ENCODE assay signal across 9 cellular contexts in genomic region chr12:122368361-122369073, GRCh38. TPM values are rescaled to one million over a fixed set of nuclear protein-coding genes. Genes with fewer than 3 reads are reported as not detected.
DNase-seq lines count a peak whose midpoint lies in the region; ATAC-seq and TF ChIP-seq lines count a peak whose summit lies in the region.
"Had no signal": no experiment of that assay in that cellular context is flagged by ENCODE, and none has a peak within 500 bp of the region (broad histone marks: within the 10 kb centered on the region; RNA-seq: fewer than 3 reads in every experiment).

No MANE protein-coding gene starts in this region.

- H3K27ac ChIP-seq in HCT116 (ENCODE audit: low read depth, low read length), result peak overlapping the region; percentile 75
- H3K27ac ChIP-seq in Panc1 (ENCODE audit: low read length), result peak overlapping the region; percentile 83
- H3K27ac ChIP-seq in smooth muscle cell (ENCODE audit: low read depth), result peak overlapping the region; percentile 94
- H3K27ac ChIP-seq: KMS-11 had no signal

- peaks cover 21% of the 10 kb centered on the region for H3F3A ChIP-seq in smooth muscle cell (ENCODE audit: low read depth)

- no peak for TF ChIP-seq RAD21 in HCT116 (IDR thresholded peaks at IDR 0.05; ENCODE audit: low read depth)

- H3K4me2 ChIP-seq in HCT116 (ENCODE audit: low read length) (peak overlapping the region; percentile 52), smooth muscle cell (peak overlapping the region; percentile 76)
- H3K4me2 ChIP-seq: KMS-11 had no signal

- no peak for TF ChIP-seq CTCF in HCT116 (IDR thresholded peaks at IDR 0.05 in 2 of 3, conservative IDR thresholded peaks at IDR 0.05 in 1 of 3; ENCODE audit: borderline replicate concordance in 1 of 3, insufficient read depth in 1 of 3, low read depth in 2 of 3, low read length in 2 of 3)
- no peak for TF ChIP-seq CTCF in Panc1 (IDR thresholded peaks at IDR 0.05)
- TF ChIP-seq CTCF in foreskin fibroblast (IDR thresholded peaks at IDR 0.05; ENCODE audit: low read depth, low read length), result no peak
- TF ChIP-seq CTCF in smooth muscle cell (IDR thresholded peaks at IDR 0.05; ENCODE audit: borderline replicate concordance, insufficient read depth, poor library complexity, severe bottlenecking), result no peak

- H3K79me2 ChIP-seq in HCT116 (ENCODE audit: insufficient read depth, low read length) (peaks cover 38% of the 10 kb centered on the region), smooth muscle cell (ENCODE audit: low read depth) (peaks cover 29% of the 10 kb centered on the region)

- BruUV-seq in HCT116 (replicated peaks; lab: Mats Ljungman, UMichigan), result no TSS peak
- BruUV-seq in Panc1 (replicated peaks; lab: Mats Ljungman, UMichigan), result no TSS peak

- peak; percentile 47 for ATAC-seq in HCT116
- peak; percentile 79 for ATAC-seq in Panc1
- no peak for ATAC-seq in GM19395 (IDR thresholded peaks at IDR 0.05; ENCODE audit: unreplicated experiment)

- H3K36me3 ChIP-seq in HCT116 (ENCODE audit: control insufficient read depth in 1 of 2, insufficient read depth in 2 of 2, low read length in 2 of 2), result peaks cover 0 to under 1% of the 10 kb centered on the region in 2 experiments; a peak in 1 of 4 replicates
- peaks cover 3% of the 10 kb centered on the region; the same call in 1 of the 2 replicates for H3K36me3 ChIP-seq in Panc1 (ENCODE audit: control insufficient read depth, insufficient read depth, low read length)
- no peaks in the 10 kb centered on the region for H3K36me3 ChIP-seq in smooth muscle cell (ENCODE audit: low read depth)

- no peaks in the 10 kb centered on the region for H4K20me1 ChIP-seq in HCT116 (ENCODE audit: insufficient read depth)
- peaks cover 46% of the 10 kb centered on the region for H4K20me1 ChIP-seq in smooth muscle cell (ENCODE audit: low read depth)

- no peaks in the 10 kb centered on the region for H3K9me2 ChIP-seq in HCT116 (ENCODE audit: insufficient read depth)

- 27% methylated on average over 10 of the region's 10 CpGs for WGBS in smooth muscle cell (ENCODE audit: low lambda C conversion rate)

- TF ChIP-seq POLR2A in HCT116 (IDR thresholded peaks at IDR 0.05; ENCODE audit: borderline replicate concordance, extremely low read depth, insufficient read depth, insufficient read length), result no peak

- RAD21 ChIA-PET in HCT116 (lab: Charles Lee; ENCODE audit: low non-redundant PET in 1 of 2, low total read pairs in 2 of 2, uncharacterized antibody in 2 of 2, unreplicated experiment in 2 of 2), result no interaction called here

- H3K27me3 ChIP-seq in HCT116 (ENCODE audit: insufficient read depth, low read length) (no peaks in the 10 kb centered on the region), Panc1 (ENCODE audit: control insufficient read depth, insufficient read depth, low read length) (no peaks in the 10 kb centered on the region), smooth muscle cell (ENCODE audit: low read depth) (no peaks in the 10 kb centered on the region)

- H3K9ac ChIP-seq in HCT116 (ENCODE audit: low read length) (no peak overlapping the region), smooth muscle cell (ENCODE audit: low read depth) (peak overlapping the region; percentile 81)
- H3K9ac ChIP-seq: KMS-11 had no signal

- H3K4me1 ChIP-seq in HCT116 (ENCODE audit: control insufficient read depth in 1 of 2, insufficient read depth in 2 of 2, low read length in 2 of 2) (peaks cover 35 to 37% of the 10 kb centered on the region in 2 experiments), Panc1 (ENCODE audit: control insufficient read depth, insufficient read depth, low read length) (peaks cover 48% of the 10 kb centered on the region), smooth muscle cell (ENCODE audit: low read depth) (peaks cover 13% of the 10 kb centered on the region)

- in situ Hi-C loops in Panc1 (cut with HindIII; ENCODE audit: low pct_unique_long_range_greater_than_20kb, low sequenced_read_pairs), result no loop called here

- no peak for DNase-seq in HCT116 (ENCODE audit: low read depth, low spot score)
- peak; percentile 42 for DNase-seq in Panc1 (ENCODE audit: low read depth, low spot score)
- DNase-seq in foreskin fibroblast, result peak; percentile 18 to 44
- DNase-seq in smooth muscle cell (lab: John Stamatoyannopoulos, UW; ENCODE audit: unreplicated experiment), result no peak
- no peak for DNase-seq in NCI-H82 (lab: John Stamatoyannopoulos, UW)
- no peak for DNase-seq in germinal center (ENCODE audit: low spot score)
- DNase-seq in activated CD4-positive, alpha-beta T cell treated with anti-CD3 and anti-CD28 coated beads, Interleukin-2, amount 50 U/mL, for 4 hours, result no peak

- H3K4me3 ChIP-seq in HCT116 (replicated peaks in 1 of 2; ENCODE audit: low read depth in 1 of 2, low read length in 2 of 2) (peak overlapping the region in 1 of 2 experiments; percentile 3; a peak in 1 of 4 replicates), Panc1 (ENCODE audit: low read depth in 2 of 2, low read length in 2 of 2) (peak overlapping the region in 1 of 2 experiments; percentile 17; a peak in 1 of 4 replicates), foreskin fibroblast (ENCODE audit: low read depth in 1 of 2, low read length in 2 of 2) (no peak overlapping the region), smooth muscle cell (peak overlapping the region; percentile 24)

- H3K9me3 ChIP-seq in HCT116 (ENCODE audit: control insufficient read depth in 1 of 2, insufficient read depth in 1 of 2, low read depth in 1 of 2, low read length in 2 of 2), result no peaks in the 10 kb centered on the region
- no peaks in the 10 kb centered on the region for H3K9me3 ChIP-seq in Panc1 (ENCODE audit: control insufficient read depth, insufficient read depth, low read depth, low read length)
- H3K9me3 ChIP-seq in smooth muscle cell (replicated peaks; ENCODE audit: low read depth), result no peaks in the 10 kb centered on the region

- H2AFZ ChIP-seq in HCT116 (ENCODE audit: low read depth, low read length, poor library complexity, severe bottlenecking) (no peak overlapping the region), smooth muscle cell (ENCODE audit: low read depth) (no peak overlapping the region)

- POLR2A ChIA-PET in HCT116 (lab: Charles Lee) (interaction anchor here (0.7 to 1.3 kb wide), 2 partner anchors 12 to 31 kb away, joined by 3 to 5 read pairs; no protein-coding TSS in a partner anchor), Panc1 (lab: Charles Lee) (interaction anchor here (0.6 to 0.7 kb wide), 5 partner anchors 80 to 977 kb away, joined by 3 to 7 read pairs (median 4); no protein-coding TSS in a partner anchor)

- intact Hi-C loops in HCT116 (cut with micrococcal nuclease) (no loop called here), Panc1 (cut with micrococcal nuclease; ENCODE audit: unreplicated experiment) (no loop called here)

- CTCF ChIA-PET in HCT116 (lab: Charles Lee), result interaction anchor here (0.7 to 1.3 kb wide), 4 partner anchors 10 to 103 kb away, joined by 3 to 5 read pairs (median 4); no protein-coding TSS in a partner anchor
- CTCF ChIA-PET in Panc1 (lab: Charles Lee), result no interaction called here

TF ChIP-seq in HCT116, 20 proteins besides CTCF, POLR2A, EP300 and RAD21:
- TF ChIP-seq CEBPB (IDR thresholded peaks at IDR 0.05; ENCODE audit: low read depth) (no peak), POLR2AphosphoS5 (IDR thresholded peaks at IDR 0.05; ENCODE audit: low read depth, low read length) (no peak), FOSL1 (IDR thresholded peaks at IDR 0.05; ENCODE audit: low read depth) (peak; percentile 41), ZBTB33 (IDR thresholded peaks at IDR 0.05; ENCODE audit: extremely low read depth, insufficient replicate concordance, low read length) (no peak), ZNF274 (IDR thresholded peaks at IDR 0.05; ENCODE audit: low read depth, low read length) (no peak), JUND (IDR thresholded peaks at IDR 0.05) (peak; percentile 55), SIN3A (IDR thresholded peaks at IDR 0.05; ENCODE audit: low read depth) (no peak), EZH2phosphoT487 (IDR thresholded peaks at IDR 0.05; ENCODE audit: borderline replicate concordance) (no peak), TCF7L2 (IDR thresholded peaks at IDR 0.05; ENCODE audit: borderline replicate concordance, extremely low read depth, insufficient read depth, insufficient read length) (no peak), SP1 (IDR thresholded peaks at IDR 0.05; ENCODE audit: low read depth) (peak; percentile 23; the same call in 1 of the 2 replicates), MAX (IDR thresholded peaks at IDR 0.05) (peak; percentile 34; the same call in 1 of the 2 replicates), ELF1 (IDR thresholded peaks at IDR 0.05; ENCODE audit: borderline replicate concordance, low read depth) (no peak), SRF (IDR thresholded peaks at IDR 0.05; ENCODE audit: low read depth) (no peak), YY1 (IDR thresholded peaks at IDR 0.05; ENCODE audit: extremely low read depth, insufficient replicate concordance, low read depth, low read length) (no peak), CBX3 (IDR thresholded peaks at IDR 0.05; ENCODE audit: low read depth) (no peak), EGR1 (IDR thresholded peaks at IDR 0.05; ENCODE audit: low read depth) (peak; percentile 52; the same call in 1 of the 2 replicates)

RNA-seq across cellular contexts. Expression of gene CLIP1, which starts 54.0 kb away (rescaled TPM):
- 42.9 TPM for total RNA-seq in HCT116 (2021; ENCODE audit: unreplicated experiment)
- polyA plus RNA-seq in HCT116 (2012), result 24.7 and 27.4 TPM in 2 replicates
- 117 TPM for total RNA-seq in Panc1 (2021; ENCODE audit: unreplicated experiment)
- 52.1 TPM for polyA plus RNA-seq in Panc1 (2012; ENCODE audit: insufficient read length)
- total RNA-seq in smooth muscle cell, result 40.4 and 42.2 TPM in 2 replicates
- 15.3 and 24.0 TPM in 2 replicates for polyA plus RNA-seq in smooth muscle cell

Comparison
In these comparisons a context has a peak if more than half of its experiments do, and no peak if none do; other contexts are left out.
1. DNase-seq: peak in Panc1 (single experiment) and foreskin fibroblast (2 of 2); none in HCT116 (single experiment), smooth muscle cell (single experiment), NCI-H82 (single experiment), germinal center (single experiment) and activated CD4-positive, alpha-beta T cell treated with anti-CD3 and anti-CD28 coated beads, Interleukin-2, amount 50 U/mL, for 4 hours (0 of 2).
2. Peak in every context shown above with its lines, with median percentiles within 50 percentile points of each other: H3K27ac ChIP-seq.